In the genomic region with DNA sequence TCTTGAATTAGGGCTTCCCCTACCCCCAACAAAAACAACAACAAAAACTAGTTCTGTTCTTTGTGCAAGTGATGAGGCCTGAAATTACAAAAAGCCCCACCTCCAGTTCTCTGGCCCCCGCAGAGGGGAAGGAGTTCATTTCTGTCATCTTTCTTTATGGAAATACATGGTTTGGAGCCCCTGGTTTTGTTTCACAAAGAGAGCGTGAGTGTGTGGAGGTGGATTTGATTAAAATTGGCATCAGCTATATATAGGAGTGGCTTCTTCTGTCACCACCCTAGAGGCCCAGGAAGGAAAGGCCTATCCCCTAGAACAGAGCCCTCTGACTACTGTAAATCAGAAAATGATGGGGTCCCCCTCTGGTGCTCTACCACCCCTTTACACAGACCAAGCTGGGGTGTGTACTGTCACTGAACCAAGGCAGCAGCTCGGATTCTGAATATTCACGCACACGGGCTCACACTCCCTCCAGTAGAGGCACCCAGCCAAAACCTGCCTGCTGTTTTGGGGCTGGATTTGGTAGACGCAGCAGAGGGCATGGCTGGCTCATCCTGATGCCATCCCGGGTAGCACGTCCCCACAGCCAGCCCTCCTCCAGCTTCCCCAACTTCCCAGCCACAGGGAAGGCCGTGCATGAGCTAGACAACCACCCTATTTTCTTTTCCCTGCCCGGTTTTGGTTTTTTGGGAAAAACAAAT, we compare ENCODE assay signal across 11 cellular contexts.
"Had no signal": no experiment of that assay in that cellular context is flagged by ENCODE, and none has a peak within 500 bp of the region (broad histone marks: within the 10 kb centered on the region; RNA-seq: fewer than 3 reads in every experiment).

No MANE protein-coding gene starts in this region.

- H3K36me3 ChIP-seq: uterus had no signal

- H3K4me3 ChIP-seq: adrenal gland, body of pancreas, tibial artery, uterus had no signal

- H3K4me3 Mint-ChIP-seq: memory B cell, nephron had no signal

- H3K9me3 ChIP-seq: adrenal gland, body of pancreas, tibial artery, uterus had no signal

- H3K27ac ChIP-seq: adrenal gland, body of pancreas, foreskin keratinocyte, tibial artery, uterus had no signal

- H3K4me1 Mint-ChIP-seq: nephron had no signal

- H3K4me1 ChIP-seq: adrenal gland, uterus had no signal

- H3K27me3 ChIP-seq: adrenal gland, body of pancreas, foreskin keratinocyte, tibial artery, uterus had no signal

- ATAC-seq: activated CD4-positive, CD25-positive, alpha-beta regulatory T cell treated with anti-CD3 and anti-CD28 coated beads, Interleukin-2, amount 50 U/mL, for 24 hours; body of pancreas; foreskin keratinocyte had no signal

- DNase-seq: activated CD4-positive, alpha-beta T cell treated with anti-CD3 and anti-CD28 coated beads, Interleukin-2, amount 50 U/mL, for 4 hours; activated naive CD4-positive, alpha-beta T cell treated with Interleukin-2 at 50 U/mL for 16 hours; adrenal gland; body of pancreas; foreskin keratinocyte; stimulated activated CD4-positive, alpha-beta T cell treated with anti-CD3 and anti-CD28 coated beads, Interleukin-4, amount 100 ng/mL, for 4 hours; tibial artery; uterus had no signal

- H3K27ac Mint-ChIP-seq: memory B cell, nephron had no signal

- H3K9me3 Mint-ChIP-seq: memory B cell had no signal

- H3K27me3 Mint-ChIP-seq: memory B cell had no signal
